14 cellular contexts compared by ENCODE assay signal in genomic region chr18:33020877-33021276, GRCh38.
"Had no signal": no experiment of that assay in that cellular context is flagged by ENCODE, and none has a peak within 500 bp of the region (broad histone marks: within the 10 kb centered on the region; RNA-seq: fewer than 3 reads in every experiment).

No MANE protein-coding gene starts in this region.

- DNase-seq: activated CD4-positive, alpha-beta T cell treated with anti-CD3 and anti-CD28 coated beads, Interleukin-2, amount 10 ng/mL, durations not matched to agents 24 days and 14 days; activated CD8-positive, alpha-beta T cell treated with anti-CD3 and anti-CD28 coated beads for 36 hours; activated naive CD4-positive, alpha-beta T cell treated with Interleukin-2 at 50 U/mL for 16 hours; activated naive CD8-positive, alpha-beta T cell treated with anti-CD3 and anti-CD28 coated beads, Interleukin-2, amount 10 ng/mL, durations not matched to agents 7 days and 5 days; activated T-cell treated with anti-CD3 and anti-CD28 coated beads, Interleukin-2, amount 50 U/mL, for 1 hour; body of pancreas; colonic mucosa; left ventricle myocardium superior; stimulated activated CD4-positive, alpha-beta T cell treated with anti-CD3 and anti-CD28 coated beads, Interleukin-2, amount 100 ng/mL, for 24 hours; stimulated activated naive CD8-positive, alpha-beta T cell treated with anti-CD3 and anti-CD28 coated beads, Interleukin-15, Interleukin-2, amounts not matched to agents 100 U/mL and 50 U/mL, for 24 hours; T1000 had no signal

- H3K4me3 ChIP-seq: body of pancreas, colonic mucosa, tibial nerve had no signal

- H3K9me3 ChIP-seq: body of pancreas, colonic mucosa, tibial nerve had no signal

- H3K27me3 ChIP-seq: body of pancreas, colonic mucosa, tibial nerve had no signal

- ATAC-seq: activated CD8-positive, alpha-beta T cell treated with anti-CD3 and anti-CD28 coated beads for 36 hours; activated T-helper 17 cell treated with anti-CD3 and anti-CD28 coated beads, Interleukin-2, amount 50 U/mL, for 72 hours; body of pancreas; esophagus mucosa; left ventricle myocardium superior; stimulated activated naive CD8-positive, alpha-beta T cell treated with anti-CD3 and anti-CD28 coated beads, Interleukin-15, Interleukin-2, amounts not matched to agents 100 U/mL and 50 U/mL, for 24 hours had no signal

- H3K36me3 ChIP-seq: colonic mucosa, tibial nerve had no signal

- H3K4me1 ChIP-seq: body of pancreas, colonic mucosa, tibial nerve had no signal

- H3K27ac ChIP-seq: body of pancreas, colonic mucosa, tibial nerve had no signal
